In genomic region chr6:54920628-54921027, GRCh38 we compare ENCODE assay signal across 21 cellular contexts.
DNase-seq lines count a peak whose midpoint lies in the region; ATAC-seq and TF ChIP-seq lines count a peak whose summit lies in the region.
"Had no signal": no experiment of that assay in that cellular context is flagged by ENCODE, and none has a peak within 500 bp of the region (broad histone marks: within the 10 kb centered on the region; RNA-seq: fewer than 3 reads in every experiment).

No MANE protein-coding gene starts in this region.

- DNase-seq in GM03348 (ENCODE audit: low spot score) (peak; percentile 20), RWPE2 (ENCODE audit: low spot score) (no peak), choroid plexus epithelial cell (ENCODE audit: low read depth) (peak; percentile 38), foreskin keratinocyte (peak; percentile 37 to 54), NCI-H748 treated with DMSO at 0.1 percent for 48 hours (lab: John Stamatoyannopoulos, UW) (no peak)
- DNase-seq in effector CD4-positive, alpha-beta T cell = no peak
- DNase-seq: CD4-positive, CD25-positive, alpha-beta regulatory T cell; DMS153; DND-41; NCI-H1092; NCI-H1436; NCI-H187; NCI-H2081 treated with DMSO at 0.1 percent for 48 hours; NCI-H2171; NCI-H524; RPMI8226; SHP77; T-helper 1 cell had no signal

- no peaks in the 10 kb centered on the region for H3K9me3 ChIP-seq in RWPE2 (ENCODE audit: severe bottlenecking)
- H3K9me3 ChIP-seq: BLaER1 had no signal

- no peak overlapping the region for H3K4me3 ChIP-seq in RWPE2 (ENCODE audit: severe bottlenecking)
- no peak overlapping the region for H3K4me3 ChIP-seq in choroid plexus epithelial cell (ENCODE audit: low read depth, low read length)
- H3K4me3 ChIP-seq: BLaER1 had no signal

- peaks cover 2% of the 10 kb centered on the region for H3K36me3 ChIP-seq in RWPE2 (ENCODE audit: low read depth)
- H3K36me3 ChIP-seq: BLaER1 had no signal

- peaks cover 34% of the 10 kb centered on the region for H3K4me1 ChIP-seq in RWPE2 (ENCODE audit: insufficient read depth, poor library complexity, severe bottlenecking)
- H3K4me1 ChIP-seq in foreskin keratinocyte = peaks cover 19% of the 10 kb centered on the region
- H3K4me1 ChIP-seq: BLaER1 had no signal

- no peak for TF ChIP-seq CTCF in RWPE2 (IDR thresholded peaks at IDR 0.05; ENCODE audit: poor library complexity, severe bottlenecking)
- no peak for TF ChIP-seq CTCF in choroid plexus epithelial cell (conservative IDR thresholded peaks at IDR 0.05; ENCODE audit: low read depth, low read length)
- no peak for TF ChIP-seq CTCF in foreskin keratinocyte (conservative IDR thresholded peaks at IDR 0.05)

- peak overlapping the region; percentile 63 for H3K27ac ChIP-seq in RWPE2 (ENCODE audit: poor library complexity, severe bottlenecking)
- no peak overlapping the region for H3K27ac ChIP-seq in foreskin keratinocyte
- H3K27ac ChIP-seq: BLaER1 had no signal

- H3K27me3 ChIP-seq in RWPE2 (ENCODE audit: insufficient read depth, poor library complexity, severe bottlenecking) = no peaks in the 10 kb centered on the region
- H3K27me3 ChIP-seq in foreskin keratinocyte = no peaks in the 10 kb centered on the region
- H3K27me3 ChIP-seq: BLaER1 had no signal

- ATAC-seq in RWPE2 (ENCODE audit: low read depth) (peak; percentile 49), foreskin keratinocyte (no peak), GM21528 (IDR thresholded peaks at IDR 0.05; ENCODE audit: low FRiP score, unreplicated experiment) (no peak), GM18858 (IDR thresholded peaks at IDR 0.05; ENCODE audit: unreplicated experiment) (no peak)

Comparison
In these comparisons a context has a peak if more than half of its experiments do, and no peak if none do; other contexts are left out.
1. DNase-seq: peak in GM03348 (single experiment), choroid plexus epithelial cell (single experiment) and foreskin keratinocyte (2 of 2); none in RWPE2 (single experiment), NCI-H748 treated with DMSO at 0.1 percent for 48 hours (single experiment) and effector CD4-positive, alpha-beta T cell (single experiment).